Comparison of ENCODE assay signal across 8 cellular contexts in the genomic region with DNA sequence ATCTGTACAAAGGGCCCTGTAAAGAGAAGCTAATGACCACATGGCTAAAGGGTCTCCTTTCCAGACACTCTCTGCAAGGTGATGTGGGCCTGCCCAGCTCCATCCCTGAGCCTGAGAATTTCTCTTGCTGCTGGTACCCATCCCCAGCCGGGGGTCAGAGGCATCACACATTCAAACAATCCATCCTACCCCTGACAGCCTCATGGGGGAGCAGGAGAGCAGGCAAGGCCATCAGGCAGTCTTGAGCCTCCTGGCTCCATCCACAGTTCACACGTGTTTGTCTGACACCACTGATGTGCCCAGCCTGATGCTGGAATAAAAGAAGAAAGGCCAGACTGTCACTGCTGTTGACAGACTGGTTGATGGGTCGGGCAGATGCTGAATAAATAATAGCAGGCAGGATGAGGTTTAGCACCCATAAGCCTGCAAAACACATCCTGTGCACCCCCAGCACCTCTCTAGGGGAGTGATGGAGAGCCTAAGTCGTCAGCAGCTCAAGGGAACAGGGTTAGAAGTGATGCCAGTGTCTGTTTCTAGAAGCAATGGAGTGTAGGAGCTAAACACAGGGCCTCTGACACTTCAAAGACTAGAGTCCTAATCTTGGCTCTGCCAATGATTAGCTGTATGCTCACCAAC. TPM values are rescaled to one million over a fixed set of nuclear protein-coding genes. Genes with fewer than 3 reads are reported as not detected.
DNase-seq lines count a peak whose midpoint lies in the region; ATAC-seq and TF ChIP-seq lines count a peak whose summit lies in the region.

No MANE protein-coding gene starts in this region.

- no peaks in the 10 kb centered on the region for H3K9me3 Mint-ChIP-seq in activated CD8-positive, alpha-beta memory T cell treated with anti-CD3 and anti-CD28 coated beads, Interleukin-2, amount 10 ng/mL, durations not matched to agents 7 days and 5 days (ENCODE audit: low read depth)
- H3K9me3 Mint-ChIP-seq in progenitor cell of endocrine pancreas (ENCODE audit: low read depth): no peaks in the 10 kb centered on the region

- H3K4me3 Mint-ChIP-seq in activated CD8-positive, alpha-beta memory T cell treated with anti-CD3 and anti-CD28 coated beads, Interleukin-2, amount 10 ng/mL, durations not matched to agents 7 days and 5 days: no peak overlapping the region
- H3K4me3 Mint-ChIP-seq in progenitor cell of endocrine pancreas (ENCODE audit: low read depth): no peak overlapping the region

- H3K27ac Mint-ChIP-seq in activated CD8-positive, alpha-beta memory T cell treated with anti-CD3 and anti-CD28 coated beads, Interleukin-2, amount 10 ng/mL, durations not matched to agents 7 days and 5 days: no peak overlapping the region
- no peak overlapping the region for H3K27ac Mint-ChIP-seq in progenitor cell of endocrine pancreas

- peaks cover 46% of the 10 kb centered on the region for H3K27me3 Mint-ChIP-seq in activated CD8-positive, alpha-beta memory T cell treated with anti-CD3 and anti-CD28 coated beads, Interleukin-2, amount 10 ng/mL, durations not matched to agents 7 days and 5 days
- H3K27me3 Mint-ChIP-seq in progenitor cell of endocrine pancreas: peaks cover 27% of the 10 kb centered on the region

- ATAC-seq in activated CD8-positive, alpha-beta memory T cell treated with anti-CD3 and anti-CD28 coated beads, Interleukin-2, amount 10 ng/mL, durations not matched to agents 7 days and 5 days: peak; percentile 76
- ATAC-seq in GM19023 (IDR thresholded peaks at IDR 0.05; ENCODE audit: unreplicated experiment): no peak

- peaks cover 3% of the 10 kb centered on the region for H3K4me1 Mint-ChIP-seq in activated CD8-positive, alpha-beta memory T cell treated with anti-CD3 and anti-CD28 coated beads, Interleukin-2, amount 10 ng/mL, durations not matched to agents 7 days and 5 days
- H3K4me1 Mint-ChIP-seq in progenitor cell of endocrine pancreas (ENCODE audit: low read depth): no peaks in the 10 kb centered on the region

- peak; percentile 65 for TF ChIP-seq CTCF in LNCAP (IDR thresholded peaks at IDR 0.05)
- TF ChIP-seq CTCF in progenitor cell of endocrine pancreas (IDR thresholded peaks at IDR 0.05; ENCODE audit: unreplicated experiment): peak; percentile 65

- H3K36me3 Mint-ChIP-seq in activated CD8-positive, alpha-beta memory T cell treated with anti-CD3 and anti-CD28 coated beads, Interleukin-2, amount 10 ng/mL, durations not matched to agents 7 days and 5 days: no peaks in the 10 kb centered on the region
- no peaks in the 10 kb centered on the region for H3K36me3 Mint-ChIP-seq in progenitor cell of endocrine pancreas (ENCODE audit: insufficient read depth)

- DNase-seq in activated gamma-delta T cell treated with Interleukin-2 at 50 U/mL for 16 hours: peak; percentile 14
- no peak for DNase-seq in activated gamma-delta T cell (lab: John Stamatoyannopoulos, UW)
- peak; percentile 50 for DNase-seq in activated CD8-positive, alpha-beta memory T cell treated with anti-CD3 and anti-CD28 coated beads, Interleukin-2, amount 10 ng/mL, durations not matched to agents 7 days and 5 days
- peak; percentile 43 for DNase-seq in glomerular visceral epithelial cell (ENCODE audit: extremely low spot score)
- DNase-seq in progenitor cell of endocrine pancreas (ENCODE audit: low spot score, unreplicated experiment): no peak
- no peak for DNase-seq in GDM1 (lab: John Stamatoyannopoulos, UW)

- CTCF ChIA-PET in activated CD8-positive, alpha-beta memory T cell treated with anti-CD3 and anti-CD28 coated beads, Interleukin-2, amount 10 ng/mL, durations not matched to agents 7 days and 5 days (lab: Charles Lee): interaction anchor here (0.6 to 1.9 kb wide), 3 partner anchors 40 to 86 kb away, joined by 4 to 6 read pairs (median 4); no protein-coding TSS in a partner anchor

RNA-seq across cellular contexts. Expression of gene TLL2, which starts 43.5 kb away (rescaled TPM):
- not detected for total RNA-seq in activated CD8-positive, alpha-beta memory T cell treated with anti-CD3 and anti-CD28 coated beads, Interleukin-2, amount 10 ng/mL, durations not matched to agents 7 days and 5 days
- 0.58 and 0.60 TPM in 2 replicates for total RNA-seq in progenitor cell of endocrine pancreas

Comparison
In these comparisons a context has a peak if more than half of its experiments do, and no peak if none do; other contexts are left out.
1. DNase-seq: peak in activated gamma-delta T cell treated with Interleukin-2 at 50 U/mL for 16 hours (single experiment), activated CD8-positive, alpha-beta memory T cell treated with anti-CD3 and anti-CD28 coated beads, Interleukin-2, amount 10 ng/mL, durations not matched to agents 7 days and 5 days (single experiment) and glomerular visceral epithelial cell (single experiment); none in activated gamma-delta T cell (single experiment), progenitor cell of endocrine pancreas (single experiment) and GDM1 (single experiment).